In genomic region chr1:183103141-183103540, GRCh38 we compare ENCODE assay signal across 1 cellular context.
TF ChIP-seq lines count a peak whose summit lies in the region.

No MANE protein-coding gene starts in this region.

TF ChIP-seq in HEK293, 187 proteins besides CTCF, POLR2A, EP300 and RAD21 (continued from another document):
- TF ChIP-seq ZBTB44 (tag by site-specific recombination; IDR thresholded peaks at IDR 0.05) = no peak; the same call in 1 of the 2 replicates
- TF ChIP-seq ZNF114 (tag by site-specific recombination; IDR thresholded peaks at IDR 0.05) = no peak
- peak; percentile 66 for TF ChIP-seq ZNF629 (tag by site-specific recombination; IDR thresholded peaks at IDR 0.05)
- TF ChIP-seq ZNF707 (tag by site-specific recombination; IDR thresholded peaks at IDR 0.05) = no peak
- no peak for TF ChIP-seq ZNF302 (tag by site-specific recombination; IDR thresholded peaks at IDR 0.05; ENCODE audit: low read depth)
- no peak for TF ChIP-seq ZNF112 (tag by site-specific recombination; IDR thresholded peaks at IDR 0.05)
- TF ChIP-seq ZNF184 (tag by site-specific recombination; IDR thresholded peaks at IDR 0.05) = no peak
- no peak for TF ChIP-seq ZNF513 (tag by site-specific recombination; IDR thresholded peaks at IDR 0.05)
- no peak for TF ChIP-seq ZNF677 (tag by site-specific recombination; IDR thresholded peaks at IDR 0.05)
- TF ChIP-seq ZNF341 (tag by site-specific recombination; IDR thresholded peaks at IDR 0.05; ENCODE audit: low read depth) = peak; percentile 39
- no peak for TF ChIP-seq KLF16 (tag by site-specific recombination; IDR thresholded peaks at IDR 0.05)
- TF ChIP-seq HOXD13 (CRISPR knock-in tag; IDR thresholded peaks at IDR 0.05; ENCODE audit: borderline replicate concordance) = no peak
- TF ChIP-seq PRDM2 (tag by site-specific recombination; IDR thresholded peaks at IDR 0.05; ENCODE audit: borderline replicate concordance) = no peak
- no peak for TF ChIP-seq ZSCAN16 (tag by site-specific recombination; IDR thresholded peaks at IDR 0.05)
- no peak for TF ChIP-seq ZBTB20 (tag by site-specific recombination; IDR thresholded peaks at IDR 0.05)
- peak; percentile 82; the same call in 1 of the 2 replicates for TF ChIP-seq TSHZ1 (tag by site-specific recombination; IDR thresholded peaks at IDR 0.05; ENCODE audit: borderline replicate concordance)
- no peak for TF ChIP-seq ZBTB48 (tag by site-specific recombination; IDR thresholded peaks at IDR 0.05)
- no peak for TF ChIP-seq ZIC2 (tag by site-specific recombination; IDR thresholded peaks at IDR 0.05)
- no peak for TF ChIP-seq ZNF645 (tag by site-specific recombination; IDR thresholded peaks at IDR 0.05)
- no peak for TF ChIP-seq ZNF398 (tag by site-specific recombination; IDR thresholded peaks at IDR 0.05)
- TF ChIP-seq ZNF600 (tag by site-specific recombination; IDR thresholded peaks at IDR 0.05) = peak; percentile 52; the same call in 1 of the 2 replicates
- TF ChIP-seq ZNF473 (tag by site-specific recombination; IDR thresholded peaks at IDR 0.05) = no peak
- no peak for TF ChIP-seq ZNF561 (tag by site-specific recombination; IDR thresholded peaks at IDR 0.05; ENCODE audit: borderline replicate concordance)
- no peak for TF ChIP-seq ZNF747 (tag by site-specific recombination; IDR thresholded peaks at IDR 0.05)
- TF ChIP-seq ZNF394 (tag by site-specific recombination; IDR thresholded peaks at IDR 0.05; ENCODE audit: borderline replicate concordance) = 0 out of 2 replicates have a peak, but pooled peaks have one; percentile 54
- TF ChIP-seq ZNF132 (tag by site-specific recombination; IDR thresholded peaks at IDR 0.05; ENCODE audit: borderline replicate concordance) = no peak
